In the genomic region with DNA sequence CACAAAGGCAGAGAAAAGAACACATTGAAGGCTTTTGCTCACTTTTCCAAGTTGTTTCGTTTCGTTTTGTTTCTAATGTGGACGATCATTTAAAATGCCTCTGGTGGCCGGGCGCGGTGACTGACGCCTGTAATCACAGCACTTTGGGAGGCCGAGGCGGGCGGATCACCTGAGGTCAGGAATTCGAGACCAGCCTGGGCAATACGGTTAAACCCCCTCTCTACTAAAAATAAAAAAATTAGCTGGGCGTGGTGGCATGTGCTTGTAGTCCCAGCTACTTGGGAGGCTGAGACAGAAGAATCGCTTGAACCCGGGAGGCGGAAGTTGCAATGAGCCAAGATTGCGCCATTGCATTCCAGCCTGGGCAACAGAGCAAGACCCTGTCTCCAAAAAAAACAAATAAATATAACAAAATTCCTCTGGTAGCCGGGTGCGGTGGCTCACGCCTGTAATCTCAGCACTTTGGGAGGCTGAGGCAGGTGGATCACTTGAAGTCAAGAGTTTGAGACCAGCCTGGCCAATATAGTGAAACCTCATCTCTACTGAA, we compare ENCODE assay signal across 8 cellular contexts. TPM values are rescaled to one million over a fixed set of nuclear protein-coding genes. Genes with fewer than 3 reads are reported as not detected.
DNase-seq lines count a peak whose midpoint lies in the region; ATAC-seq, FAIRE-seq and TF ChIP-seq lines count a peak whose summit lies in the region.
"Not testable (repeated sequence)": the region's sequence is repeated elsewhere in the genome, so short reads cannot be mapped to it uniquely, and the experiment has no call there.

No MANE protein-coding gene starts in this region.

- not testable (repeated sequence) for H2BK12ac ChIP-seq in H1 (ENCODE audit: low read depth, low read length)

- H3K79me1 ChIP-seq in H1 (ENCODE audit: low read depth, low read length), result not testable (repeated sequence)

- H3K79me2 ChIP-seq in H1 (ENCODE audit: control insufficient read depth in 1 of 2, insufficient read depth in 2 of 2, low read length in 2 of 2), result not testable (repeated sequence)

- not testable (repeated sequence) for H2BK120ac ChIP-seq in H1 (replicated peaks; ENCODE audit: low read depth, low read length)

- H4K20me1 ChIP-seq in H1 (replicated peaks in 1 of 2; ENCODE audit: control insufficient read depth in 1 of 2, insufficient read depth in 2 of 2, low read length in 2 of 2), result not testable (repeated sequence)

- H4K8ac ChIP-seq in H1 (ENCODE audit: extremely low read depth, insufficient read depth, low read length), result not testable (repeated sequence)

- not testable (repeated sequence) for H2BK20ac ChIP-seq in H1 (ENCODE audit: low read length)

- intact Hi-C loops in transverse colon (cut with DNase I; ENCODE audit: low total_unique reads), result not testable (repeated sequence)

- CTCF ChIA-PET in H1 (lab: Charles Lee; ENCODE audit: partially characterized antibody), result interaction anchor here (1.0 kb wide), 1 partner anchor 18 kb away, joined by 3 read pairs; no protein-coding TSS in a partner anchor

- not testable (repeated sequence) for H3K4ac ChIP-seq in H1 (replicated peaks; ENCODE audit: insufficient read length, low read depth, low read length)

- in situ Hi-C loops in transverse colon (cut with MboI; ENCODE audit: low pct_ligation_motif_present in 1 of 4, low pct_unique_long_range_greater_than_20kb in 1 of 4, low sequenced_read_pairs in 3 of 4), result loop anchor here in 1 of 4 donors (25.0 kb wide), 1 partner anchor 497 kb away; no protein-coding TSS in a partner anchor

- H3K23ac ChIP-seq in H1 (ENCODE audit: insufficient read length), result not testable (repeated sequence)

- POLR2A ChIA-PET in H1 (lab: Charles Lee; ENCODE audit: partially characterized antibody), result interaction anchor here (1.0 to 1.3 kb wide), 6 partner anchors 11 to 99 kb away, joined by 3 to 8 read pairs (median 3); a partner anchor contains a TSS

- FAIRE-seq in H1 (lab: Jason Lieb, UNC), result not testable (repeated sequence)

- not testable (repeated sequence) for H3K23me2 ChIP-seq in H1 (ENCODE audit: low read depth, low read length)

- H3K27ac ChIP-seq in SJSA1, result peak overlapping the region; percentile 78
- peak overlapping the region; percentile 55 for H3K27ac ChIP-seq in H1 (ENCODE audit: low read depth, low read length)
- H3K27ac ChIP-seq in layer of hippocampus (ENCODE audit: low read depth, low read length), result peak overlapping the region; percentile 75
- H3K27ac ChIP-seq in transverse colon, result peak overlapping the region; percentile 96 to 99 (median 98)

- H2AFZ ChIP-seq in H1 (ENCODE audit: low read length), result peak overlapping the region; percentile 71

- not testable (repeated sequence) for TF ChIP-seq RAD21 in H1 (IDR thresholded peaks at IDR 0.05 in 1 of 2, conservative IDR thresholded peaks at IDR 0.05 in 1 of 2; ENCODE audit: low read depth in 2 of 2, low read length in 2 of 2)

- not testable (repeated sequence) for H2AK5ac ChIP-seq in H1 (ENCODE audit: low read depth, low read length)

- H4K5ac ChIP-seq in H1 (ENCODE audit: insufficient read length, low read depth, low read length), result peak overlapping the region; percentile 1

- DNase-seq in SJSA1 (ENCODE audit: low read depth in 1 of 2, low spot score in 2 of 2); H1 (ENCODE audit: low read depth in 1 of 2, low spot score in 2 of 2); retinal pigment epithelial cell (ENCODE audit: low read depth): not testable (repeated sequence)
- peak; percentile 18 for DNase-seq in activated effector memory CD4-positive, alpha-beta T cell treated with Interleukin-2 at 50 U/mL for 16 hours
- DNase-seq in transverse colon, result peak; percentile 57

- H3K18ac ChIP-seq in H1 (ENCODE audit: extremely low read depth, low read length), result not testable (repeated sequence)

- TF ChIP-seq CTCF in GM12874 (IDR thresholded peaks at IDR 0.05; ENCODE audit: insufficient read depth, low read depth, low read length), result 0 out of 2 replicates have a peak, but pooled peaks have one; percentile 17
- not testable (repeated sequence) for TF ChIP-seq CTCF in H1 (IDR thresholded peaks at IDR 0.05; ENCODE audit: control extremely low read depth in 1 of 3, insufficient read depth in 1 of 3, low read depth in 1 of 3, low read length in 3 of 3); retinal pigment epithelial cell (conservative IDR thresholded peaks at IDR 0.05; ENCODE audit: low read depth, low read length)
- peak in 4 of 5 experiments; percentile 28 to 78 (median 62) for TF ChIP-seq CTCF in transverse colon (IDR thresholded peaks at IDR 0.05)

- H3K9me3 ChIP-seq in SJSA1 (replicated peaks); H1 (ENCODE audit: insufficient read depth in 2 of 2, low read depth in 1 of 2, low read length in 1 of 2); transverse colon: not testable (repeated sequence)

- H4K91ac ChIP-seq in H1 (replicated peaks; ENCODE audit: insufficient read length, low read length), result not testable (repeated sequence)

- not testable (repeated sequence) for H3K14ac ChIP-seq in H1 (ENCODE audit: insufficient read length)

- TF ChIP-seq POLR2A in H1 (IDR thresholded peaks at IDR 0.05; ENCODE audit: control extremely low read depth in 1 of 2, low read depth in 2 of 2, low read length in 2 of 2); transverse colon (IDR thresholded peaks at IDR 0.05): not testable (repeated sequence)

- ATAC-seq in HG03175 (IDR thresholded peaks at IDR 0.05; ENCODE audit: unreplicated experiment), result peak; percentile 1

- not testable (repeated sequence) for H3K56ac ChIP-seq in H1 (replicated peaks; ENCODE audit: insufficient read length, low read depth, low read length)

- WGBS in H1 (ENCODE audit: extremely low coverage in 1 of 2, insufficient coverage in 1 of 2, insufficient read length in 1 of 2, insufficient replicate concordance in 2 of 2, low coverage in 1 of 2, low lambda C conversion rate in 2 of 2, missing lambda C conversion rate in 1 of 2), 2 experiments, result 39% methylated on average over 20 of the region's 20 CpGs; no CpG with 5 or more reads in 1 of the 2 experiments
- WGBS in transverse colon (ENCODE audit: low coverage in 1 of 2), 2 donors, result 16 to 30% methylated on average over 17 to 20 of the region's 20 CpGs

- peak overlapping the region; percentile 66; the same call in 1 of the 2 replicates for H2BK5ac ChIP-seq in H1 (ENCODE audit: low read depth, low read length)

- H3K9ac ChIP-seq in H1 (replicated peaks in 1 of 4; ENCODE audit: extremely low read depth in 1 of 4, low read depth in 3 of 4, low read length in 3 of 4), result peak overlapping the region in 3 of 4 experiments; percentile 39 to 67 (median 56); a peak in 6 of 7 replicates

- TF ChIP-seq EP300 in H1 (IDR thresholded peaks at IDR 0.05; ENCODE audit: borderline replicate concordance in 1 of 2, low read depth in 2 of 2, low read length in 2 of 2); transverse colon (IDR thresholded peaks at IDR 0.05; ENCODE audit: low read depth): not testable (repeated sequence)

- H3K4me2 ChIP-seq in H1 (ENCODE audit: insufficient read depth in 1 of 2, low read depth in 2 of 2, low read length in 2 of 2), result peak overlapping the region; percentile 78 to 100

- H3K27me3 ChIP-seq in SJSA1 (replicated peaks); H1 (replicated peaks in 1 of 4; ENCODE audit: control insufficient read depth in 3 of 4, extremely low read depth in 1 of 4, insufficient read depth in 3 of 4, low read length in 3 of 4); layer of hippocampus (ENCODE audit: control insufficient read depth, insufficient read depth, low read length); transverse colon: not testable (repeated sequence)

- H3K4me3 ChIP-seq in SJSA1 (peak overlapping the region; percentile 89), H1 (ENCODE audit: extremely low read depth in 1 of 4, insufficient read depth in 2 of 4, low read depth in 3 of 4, low read length in 4 of 4) (peak overlapping the region; percentile 72 to 83 (median 76)), retinal pigment epithelial cell (ENCODE audit: low read length) (peak overlapping the region; percentile 68), transverse colon (peak overlapping the region; percentile 77 to 95 (median 85))

- not testable (repeated sequence) for H2BK15ac ChIP-seq in H1 (ENCODE audit: low read length)

- H3K4me1 ChIP-seq in SJSA1 (replicated peaks); H1 (replicated peaks in 1 of 4; ENCODE audit: control insufficient read depth in 3 of 4, insufficient read depth in 4 of 4, low read length in 3 of 4): not testable (repeated sequence)
- peaks cover 0 to 23% (median 8%) of the 10 kb centered on the region in 4 donors for H3K4me1 ChIP-seq in transverse colon

- H3K36me3 ChIP-seq in SJSA1; H1 (ENCODE audit: control insufficient read depth in 2 of 4, insufficient read depth in 4 of 4, low read length in 3 of 4); transverse colon: not testable (repeated sequence)

RNA-seq across cellular contexts. Expression of a gene that starts 1.1 kb away (rescaled TPM):
- 87.8 and 127 TPM in 2 replicates for total RNA-seq in SJSA1 (2014; rRNA removed; shearing (Covaris generic))
- 12.6 and 15.5 TPM in 2 replicates for total RNA-seq in H1 (2021; fragmentation: NEBNext Ultra II Directional; extraction: Animal tissue kit (Norgen Biotek cat#: 25700))
- polyA plus RNA-seq in H1 (2011; rRNA removed), result 7.6 and 10.2 TPM in 2 replicates
- polyA plus RNA-seq in H1 (2011; cell fraction: cytosol; rRNA removed), result 10.5 TPM
- polyA plus RNA-seq in H1 (2011; cell fraction: nucleus; rRNA removed), result 4.1 TPM
- 9.4 to 12.2 TPM (median 10.9 TPM) in 4 replicates for polyA plus RNA-seq in H1 (2012, experiment 1 of 2)
- 7.9 TPM for polyA plus RNA-seq in H1 (2012, experiment 2 of 2)
- 20.5 TPM for polyA plus RNA-seq in H1 (2013, experiment 1 of 2)
- polyA plus RNA-seq in H1 (2013, experiment 2 of 2), result 21.8 TPM
- 3.9 and 4.2 TPM in 2 replicates for polyA minus RNA-seq in H1 (2011; rRNA and poly(A)+ RNA removed)
- polyA minus RNA-seq in H1 (2011; cell fraction: cytosol; rRNA and poly(A)+ RNA removed), result 4.4 TPM
- polyA minus RNA-seq in H1 (2011; cell fraction: nucleus; rRNA and poly(A)+ RNA removed), result 3.7 TPM
- total RNA-seq in transverse colon, result 100 to 1,000 TPM in 3 of 4 donors, 10 to 100 TPM in 1; 90.8 to 131 (median 129) TPM

RNA-seq across cellular contexts. Expression of a gene that starts 41.5 kb away (rescaled TPM):
- 88.2 and 101 TPM in 2 replicates for total RNA-seq in SJSA1 (2014; rRNA removed; shearing (Covaris generic))
- 50.6 and 52.3 TPM in 2 replicates for total RNA-seq in H1 (2021; fragmentation: NEBNext Ultra II Directional; extraction: Animal tissue kit (Norgen Biotek cat#: 25700))
- polyA plus RNA-seq in H1 (2011; rRNA removed), result 67.8 and 76.1 TPM in 2 replicates
- 63.0 TPM for polyA plus RNA-seq in H1 (2011; cell fraction: cytosol; rRNA removed)
- 23.3 TPM for polyA plus RNA-seq in H1 (2011; cell fraction: nucleus; rRNA removed)
- polyA plus RNA-seq in H1 (2012, experiment 1 of 2), result 41.5 to 56.7 TPM (median 45.1 TPM) in 4 replicates
- polyA plus RNA-seq in H1 (2012, experiment 2 of 2), result 31.3 TPM
- 81.1 TPM for polyA plus RNA-seq in H1 (2013, experiment 1 of 2)
- polyA plus RNA-seq in H1 (2013, experiment 2 of 2), result 100 TPM
- 27.1 and 29.1 TPM in 2 replicates for polyA minus RNA-seq in H1 (2011; rRNA and poly(A)+ RNA removed)
- polyA minus RNA-seq in H1 (2011; cell fraction: cytosol; rRNA and poly(A)+ RNA removed), result 12.5 TPM
- 30.6 TPM for polyA minus RNA-seq in H1 (2011; cell fraction: nucleus; rRNA and poly(A)+ RNA removed)
- total RNA-seq in transverse colon, result 10 to 100 TPM in 3 of 4 donors, 1 to 10 TPM in 1; 7.6 to 55.6 (median 39.7) TPM
